ENCODE assay signal across 8 cellular contexts in the genomic region with DNA sequence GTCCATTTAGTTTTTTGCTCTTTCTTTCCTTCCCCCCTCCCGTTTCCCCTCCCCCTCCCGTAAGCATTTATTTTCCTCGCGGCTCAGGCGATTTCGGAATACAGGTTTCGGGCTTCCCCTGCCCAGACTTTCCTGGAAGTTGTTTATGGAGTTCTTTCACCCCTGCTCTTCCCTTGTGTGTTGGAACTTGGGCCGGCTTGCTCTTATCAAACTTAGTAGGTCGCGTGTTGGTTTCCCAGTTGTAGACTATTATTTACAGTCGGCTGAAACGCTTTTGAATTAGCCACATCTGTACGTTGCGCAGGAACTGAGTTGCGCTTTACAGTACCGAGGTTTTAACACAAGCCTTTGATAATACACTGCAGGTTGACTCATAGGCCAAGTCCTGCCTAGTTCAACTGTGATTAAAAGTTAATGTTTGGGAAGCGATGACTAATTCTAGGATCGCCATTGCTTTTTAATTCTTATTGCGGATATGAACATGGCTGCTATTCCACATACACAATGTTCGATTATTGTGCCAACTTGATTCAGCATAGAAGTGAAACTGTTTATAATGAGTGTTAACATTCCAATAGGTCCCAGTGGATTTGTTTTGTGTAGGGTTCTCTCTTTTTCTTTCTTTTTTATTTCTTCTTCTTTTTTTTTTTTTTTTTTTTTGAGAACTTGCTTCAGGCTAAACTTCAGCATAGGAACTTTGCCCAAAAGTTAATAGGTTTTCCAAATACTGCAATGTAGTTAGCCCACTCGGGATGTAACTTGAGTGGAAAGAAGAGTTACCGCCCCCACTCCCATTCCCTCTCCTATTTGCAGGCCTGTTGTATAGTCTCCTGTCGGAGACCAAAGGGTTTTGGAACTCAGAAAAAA. TPM values are rescaled to one million over a fixed set of nuclear protein-coding genes. Genes with fewer than 3 reads are reported as not detected.
A peak's percentile ranks its signal among the peaks of the same experiment; 100 is the strongest.
DNase-seq lines count a peak whose midpoint lies in the region; ATAC-seq and TF ChIP-seq lines count a peak whose summit lies in the region.

No MANE protein-coding gene starts in this region.

- H3K4me1 Mint-ChIP-seq in T-helper 17 cell = peaks cover 10% of the 10 kb centered on the region
- H3K4me1 Mint-ChIP-seq in effector memory CD8-positive, alpha-beta T cell (ENCODE audit: low read depth in 2 of 2) = peaks cover 10 to 15% of the 10 kb centered on the region in 2 donors
- H3K4me1 Mint-ChIP-seq in memory B cell = peaks cover 3% of the 10 kb centered on the region
- peaks cover 41% of the 10 kb centered on the region for H3K4me1 Mint-ChIP-seq in type B pancreatic cell (ENCODE audit: unreplicated experiment)

- peak overlapping the region; percentile 80 for H3K4me3 ChIP-seq in HAP-1

- H3K36me3 ChIP-seq in HAP-1 (replicated peaks) = no peaks in the 10 kb centered on the region; the same call in 1 of the 2 replicates

- H3K9me3 ChIP-seq in HAP-1 (no peaks in the 10 kb centered on the region), T-helper 17 cell (ENCODE audit: control insufficient read depth, low read length, poor library complexity, severe bottlenecking) (no peaks in the 10 kb centered on the region)

- H3K9me3 Mint-ChIP-seq in effector memory CD8-positive, alpha-beta T cell = no peaks in the 10 kb centered on the region
- H3K9me3 Mint-ChIP-seq in memory B cell (no peaks in the 10 kb centered on the region), type B pancreatic cell (no peaks in the 10 kb centered on the region)

- peaks cover 42% of the 10 kb centered on the region for H3K4me1 ChIP-seq in HAP-1

- no peaks in the 10 kb centered on the region for H3K27me3 ChIP-seq in HAP-1 (ENCODE audit: low read depth)

- ATAC-seq in T-helper 17 cell (peak; percentile 74), memory B cell (ENCODE audit: low read depth) (no peak), GM19328 (IDR thresholded peaks at IDR 0.05; ENCODE audit: unreplicated experiment) (no peak)
- ATAC-seq in effector memory CD8-positive, alpha-beta T cell (replicated peaks) = peak; percentile 57

- TF ChIP-seq CTCF in type B pancreatic cell (conservative IDR thresholded peaks at IDR 0.05) = no peak

- H3K27ac Mint-ChIP-seq in T-helper 17 cell = peak overlapping the region; percentile 3
- peak overlapping the region in 1 of 2 donors; percentile 20 for H3K27ac Mint-ChIP-seq in effector memory CD8-positive, alpha-beta T cell
- no peak overlapping the region for H3K27ac Mint-ChIP-seq in memory B cell
- H3K27ac Mint-ChIP-seq in type B pancreatic cell = peak overlapping the region; percentile 100

- H3K36me3 Mint-ChIP-seq in T-helper 17 cell (ENCODE audit: low read depth) (peaks cover 2% of the 10 kb centered on the region), memory B cell (peaks cover 1% of the 10 kb centered on the region), type B pancreatic cell (peaks cover 14% of the 10 kb centered on the region)
- peaks cover 8% of the 10 kb centered on the region for H3K36me3 Mint-ChIP-seq in effector memory CD8-positive, alpha-beta T cell (ENCODE audit: insufficient read depth)

- H3K27me3 Mint-ChIP-seq in T-helper 17 cell = peaks cover 22% of the 10 kb centered on the region
- peaks cover 28 to 32% of the 10 kb centered on the region in 2 donors for H3K27me3 Mint-ChIP-seq in effector memory CD8-positive, alpha-beta T cell
- H3K27me3 Mint-ChIP-seq in memory B cell = peaks cover 19% of the 10 kb centered on the region
- H3K27me3 Mint-ChIP-seq in type B pancreatic cell = no peaks in the 10 kb centered on the region

- in situ Hi-C loops in HAP-1 (cut with MboI; ENCODE audit: low sequenced_read_pairs) = no loop called here

- DNase-seq in HAP-1 (ENCODE audit: low spot score in 2 of 2) (peak in 1 of 2 experiments; percentile 64), T-helper 17 cell (no peak), memory B cell (ENCODE audit: low spot score in 2 of 2) (peak in 1 of 2 donors; percentile 11), type B pancreatic cell (ENCODE audit: extremely low spot score, unreplicated experiment) (no peak), NCI-H2107 treated with DMSO at 0.1 percent for 48 hours (lab: John Stamatoyannopoulos, UW; ENCODE audit: unreplicated experiment) (no peak), AML-193 (lab: John Stamatoyannopoulos, UW) (no peak)
- DNase-seq in effector memory CD8-positive, alpha-beta T cell = peak in 1 of 3 experiments; percentile 7

- H3K4me3 Mint-ChIP-seq in T-helper 17 cell (peak overlapping the region; percentile 94), memory B cell (peak overlapping the region; percentile 68), type B pancreatic cell (peak overlapping the region; percentile 99)
- peak overlapping the region; percentile 82 to 83 for H3K4me3 Mint-ChIP-seq in effector memory CD8-positive, alpha-beta T cell

RNA-seq across cellular contexts. Expression of gene YAP1, which starts 1.8 kb away (rescaled TPM):
- under 1 TPM in 1 of 2 donors, not detected in 1; 0.20 TPM for total RNA-seq in T-helper 17 cell
- total RNA-seq in type B pancreatic cell (ENCODE audit: low replicate concordance) = 183 and 199 TPM in 2 replicates

Comparison
In these comparisons a context has a peak if more than half of its experiments do, and no peak if none do; other contexts are left out.
1. ATAC-seq: peak in T-helper 17 cell (single experiment) and effector memory CD8-positive, alpha-beta T cell (single experiment); none in memory B cell (single experiment) and GM19328 (single experiment).
2. RNA of gene YAP1, which starts 1.8 kb away (total RNA-seq): 183 to 199 TPM in type B pancreatic cell; 0.20 TPM in T-helper 17 cell; every median in the first group is over 100 times any median in the second.
3. Peak in every context shown above with its lines, with median percentiles within 50 percentile points of each other: H3K4me3 Mint-ChIP-seq.